1 cellular context compared by ENCODE assay signal in the genomic region with DNA sequence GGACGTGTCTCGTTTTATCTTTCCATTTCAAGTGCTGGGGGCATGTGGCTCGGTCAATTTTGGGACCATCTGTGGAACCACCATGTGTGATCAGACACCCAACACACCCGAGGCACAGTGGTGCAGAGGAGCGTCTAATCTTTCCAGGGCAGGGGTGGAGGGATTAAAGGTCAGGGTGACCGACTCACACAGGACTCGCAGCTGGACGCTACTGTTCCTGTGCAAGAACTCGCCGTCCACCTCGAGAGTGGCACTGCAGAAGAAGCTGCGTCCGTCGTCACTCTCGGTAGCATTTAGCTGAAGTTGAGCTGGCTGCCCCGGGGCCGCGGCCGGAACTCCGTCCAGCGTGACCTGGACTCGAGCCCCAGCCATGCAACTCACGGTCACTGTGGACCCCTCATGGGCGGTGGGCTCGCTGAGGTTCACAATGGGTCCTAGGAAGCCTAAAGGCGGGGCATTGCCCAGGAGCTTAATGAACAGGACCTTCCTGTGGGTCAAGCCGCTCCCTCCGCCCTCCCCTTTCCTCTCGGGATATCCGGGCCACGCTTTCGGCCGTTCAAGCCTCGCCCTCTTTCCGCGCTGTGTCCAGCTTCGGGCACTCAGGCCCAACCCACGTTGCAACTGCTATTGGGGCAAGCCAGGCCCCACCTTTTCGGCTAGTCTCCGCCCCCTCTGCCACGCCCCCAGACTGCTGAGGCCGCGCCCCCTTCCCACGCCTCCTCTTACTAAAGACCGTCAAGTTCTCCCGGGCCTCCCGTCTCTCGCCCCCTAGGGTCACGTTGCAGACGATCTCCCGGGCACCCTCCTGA.
TF ChIP-seq lines count a peak whose summit lies in the region.

No MANE protein-coding gene starts in this region.

TF ChIP-seq in IMR-90, 13 proteins besides CTCF, POLR2A, EP300 and RAD21:
- TF ChIP-seq CEBPB (IDR thresholded peaks at IDR 0.05; ENCODE audit: low read depth, low read length) = peak; percentile 29; the same call in 1 of the 2 replicates
- TF ChIP-seq BHLHE40 (IDR thresholded peaks at IDR 0.05; ENCODE audit: low read depth, low read length) = no peak
- TF ChIP-seq MXI1 (IDR thresholded peaks at IDR 0.05; ENCODE audit: borderline replicate concordance, low read depth, low read length) = peak; percentile 93
TF ChIP-seq in IMR-90: peak in this region for 2.
